ENCODE assay signal across 8 cellular contexts in the genomic region with DNA sequence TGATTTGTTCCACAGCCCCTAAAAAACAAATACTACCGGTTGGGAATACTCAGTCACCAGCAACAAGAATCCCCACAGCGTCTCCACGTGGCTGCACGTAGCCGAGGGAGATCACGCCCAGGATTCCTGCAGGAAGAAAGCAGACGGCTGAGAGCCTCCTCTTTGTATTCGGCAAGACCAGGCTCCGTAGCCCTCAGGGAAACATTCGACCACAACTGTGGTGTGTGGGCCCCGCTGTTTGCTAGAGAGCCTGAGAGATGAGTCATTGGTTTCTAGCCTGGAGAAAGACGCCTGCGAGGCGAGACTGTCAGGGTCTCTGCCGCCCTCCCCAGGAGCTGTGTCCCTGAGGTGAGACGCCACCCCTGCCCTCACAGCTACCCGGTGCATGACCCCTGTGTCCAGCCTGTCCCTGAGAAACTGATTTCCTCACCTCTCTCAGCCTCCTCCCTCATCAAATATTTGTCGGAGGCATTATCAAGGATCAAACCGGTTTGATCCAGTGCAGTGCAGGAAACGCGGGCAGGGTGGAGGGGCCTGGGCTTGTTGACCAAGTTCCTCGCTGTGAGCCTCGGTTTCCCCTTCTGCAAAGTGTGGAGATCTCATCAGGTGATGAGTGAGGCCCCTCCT. TPM values are rescaled to one million over a fixed set of nuclear protein-coding genes. Genes with fewer than 3 reads are reported as not detected.
DNase-seq lines count a peak whose midpoint lies in the region; ATAC-seq, FAIRE-seq and TF ChIP-seq lines count a peak whose summit lies in the region.

No MANE protein-coding gene starts in this region.

- in situ Hi-C loops in GM13977 (cut with MboI; ENCODE audit: low pct_unique_long_range_greater_than_20kb, low sequenced_read_pairs, unreplicated experiment), result no loop called here

- H3K27ac ChIP-seq in small intestine (ENCODE audit: low read depth in 1 of 2, low read length in 1 of 2), result peak overlapping the region in 1 of 2 donors; percentile 77

- WGBS in small intestine, 3 donors, result 25 to 29% (median 27%) methylated on average over 23 of the region's 23 CpGs

- FAIRE-seq in small intestine (lab: Jason Lieb, UNC), result no peak

- peak overlapping the region in 1 of 2 donors; percentile 9 for H3K4me3 ChIP-seq in small intestine (ENCODE audit: low read depth in 1 of 2, low read length in 2 of 2)

- no peaks in the 10 kb centered on the region for H3K4me1 ChIP-seq in small intestine (ENCODE audit: control insufficient read depth in 2 of 2, insufficient read depth in 1 of 2, low read depth in 1 of 2, low read length in 1 of 2)

- H3K36me3 ChIP-seq in small intestine (ENCODE audit: control insufficient read depth in 2 of 2, insufficient read depth in 2 of 2, low read length in 2 of 2), result no peaks in the 10 kb centered on the region

- DNase-seq in GM13977 (ENCODE audit: low spot score) (peak; percentile 80), SIG-M5 (lab: John Stamatoyannopoulos, UW) (peak; percentile 72), glomerular visceral epithelial cell (ENCODE audit: extremely low spot score) (peak; percentile 87), small intestine (peak; percentile 64), hippocampal formation (lab: John Stamatoyannopoulos, UW) (no peak), posterior vena cava (ENCODE audit: low spot score) (no peak)
- DNase-seq in activated effector memory CD4-positive, alpha-beta T cell treated with Interleukin-2 at 50 U/mL for 16 hours, result peak; percentile 74

- no peak for TF ChIP-seq CTCF in GM13977 (IDR thresholded peaks at IDR 0.05; ENCODE audit: extremely low read depth, insufficient read depth, missing control alignments)

- H3K27me3 ChIP-seq in small intestine (ENCODE audit: control insufficient read depth in 2 of 2, insufficient read depth in 2 of 2, low read length in 2 of 2), result no peaks in the 10 kb centered on the region

- H3K9me3 ChIP-seq in small intestine (ENCODE audit: control insufficient read depth, low read depth), result no peaks in the 10 kb centered on the region

- intact Hi-C loops in posterior vena cava (cut with DNase I), result no loop called here

- ATAC-seq in HG02885 (IDR thresholded peaks at IDR 0.05; ENCODE audit: poor library complexity, unreplicated experiment), result peak; percentile 92

RNA-seq across cellular contexts. Expression of a gene that starts 4.7 kb away (rescaled TPM):
- polyA plus RNA-seq in small intestine, result 10 to 100 TPM; 33.9 to 63.5 (median 48.1) TPM
- total RNA-seq in posterior vena cava, result 1 to 10 TPM; 3.5 to 7.8 TPM

RNA-seq across cellular contexts. Expression of a gene that starts 20.7 kb away (rescaled TPM):
- polyA plus RNA-seq in small intestine, result 10 to 100 TPM; 36.0 to 48.0 (median 42.4) TPM
- 10 to 100 TPM; 35.9 to 43.8 TPM for total RNA-seq in posterior vena cava

RNA-seq across cellular contexts. Expression of a gene that starts 27.0 kb away (rescaled TPM):
- 10 to 100 TPM; 13.1 to 19.5 (median 17.2) TPM for polyA plus RNA-seq in small intestine
- total RNA-seq in posterior vena cava, result 1 to 10 TPM; 8.3 to 9.7 TPM

RNA-seq across cellular contexts. Expression of a gene that starts 48.5 kb away (rescaled TPM):
- 100 to 1,000 TPM; 250 to 324 (median 303) TPM for polyA plus RNA-seq in small intestine
- total RNA-seq in posterior vena cava, result 100 to 1,000 TPM; 223 to 237 TPM

Comparison
In these comparisons a context has a peak if more than half of its experiments do, and no peak if none do; other contexts are left out.
1. DNase-seq: peak in GM13977 (single experiment), SIG-M5 (single experiment), activated effector memory CD4-positive, alpha-beta T cell treated with Interleukin-2 at 50 U/mL for 16 hours (single experiment), glomerular visceral epithelial cell (single experiment) and small intestine (single experiment); none in hippocampal formation (0 of 2) and posterior vena cava (single experiment).